8 cellular contexts compared by ENCODE assay signal in genomic region chr17:4420692-4421131, GRCh38. TPM values are rescaled to one million over a fixed set of nuclear protein-coding genes. Genes with fewer than 3 reads are reported as not detected.
DNase-seq lines count a peak whose midpoint lies in the region; ATAC-seq, FAIRE-seq and TF ChIP-seq lines count a peak whose summit lies in the region.

No MANE protein-coding gene starts in this region.

- H3K27me3 Mint-ChIP-seq in WTC11 (ENCODE audit: low read depth) = peaks cover 2% of the 10 kb centered on the region; the same call in 1 of the 2 replicates

- H3K27me3 ChIP-seq in AG04450 (ENCODE audit: control insufficient read depth, insufficient read depth, low read length) (no peaks in the 10 kb centered on the region), keratinocyte (ENCODE audit: control insufficient read depth, extremely low read depth, insufficient read depth, low read length) (no peaks in the 10 kb centered on the region)

- H3K4me3 ChIP-seq in AG04450 (ENCODE audit: low read depth, low read length) (no peak overlapping the region), keratinocyte (ENCODE audit: control insufficient read depth in 2 of 3, extremely low read depth in 1 of 3, insufficient read depth in 2 of 3, low read depth in 1 of 3, low read length in 3 of 3) (no peak overlapping the region)

- TF ChIP-seq CTCF in AG04450 (IDR thresholded peaks at IDR 0.05; ENCODE audit: low read depth, low read length) (peak; percentile 85), WTC11 (IDR thresholded peaks at IDR 0.05) (peak; percentile 77), keratinocyte (optimal IDR thresholded peaks at IDR 0.05 in 1 of 3, IDR thresholded peaks at IDR 0.05 in 1 of 3, conservative IDR thresholded peaks at IDR 0.05 in 1 of 3; ENCODE audit: extremely low read depth in 1 of 3, insufficient read depth in 2 of 3, low read length in 3 of 3) (peak; percentile 85 to 97 (median 96))

- ATAC-seq in WTC11 (peak; percentile 95), GM21717 (IDR thresholded peaks at IDR 0.05; ENCODE audit: unreplicated experiment) (no peak)

- H3K4me3 Mint-ChIP-seq in WTC11 = no peak overlapping the region

- H3K36me3 Mint-ChIP-seq in WTC11 = no peaks in the 10 kb centered on the region

- H3K9me3 Mint-ChIP-seq in WTC11 = no peaks in the 10 kb centered on the region

- H3K9ac ChIP-seq in keratinocyte (ENCODE audit: control insufficient read depth, extremely low read depth, insufficient read depth, low read length) = no peak overlapping the region

- FAIRE-seq in GM18507 (lab: Jason Lieb, UNC) (peak; percentile 97), keratinocyte (lab: Jason Lieb, UNC) (peak; percentile 100)

- H3K4me1 Mint-ChIP-seq in WTC11 = no peaks in the 10 kb centered on the region

- POLR2A ChIA-PET in AG04450 (lab: Yijun Ruan, JAX) = no interaction called here
- POLR2A ChIA-PET in WTC11 (lab: Charles Lee) = interaction anchor here (0.6 kb wide), 1 partner anchor 383 kb away, joined by 3 read pairs; no protein-coding TSS in a partner anchor

- no peaks in the 10 kb centered on the region for H3K9me1 ChIP-seq in keratinocyte (ENCODE audit: control insufficient read depth, extremely low read depth, insufficient read depth, low read length)

- peak overlapping the region; percentile 51 for H3K4me2 ChIP-seq in keratinocyte (ENCODE audit: control insufficient read depth, extremely low read depth, insufficient read depth, low read depth, low read length)

- H3K27ac ChIP-seq in AG04450 (ENCODE audit: low read depth, low read length) (no peak overlapping the region), caudate nucleus (ENCODE audit: low read depth, low read length) (no peak overlapping the region), keratinocyte (ENCODE audit: control insufficient read depth, insufficient read depth, low read length) (no peak overlapping the region)

- peak overlapping the region; percentile 28 for H2AFZ ChIP-seq in keratinocyte (ENCODE audit: control insufficient read depth, low read length)

- no peaks in the 10 kb centered on the region for H3K4me1 ChIP-seq in keratinocyte (ENCODE audit: control insufficient read depth, extremely low read depth, insufficient read depth, low read length)

- no peaks in the 10 kb centered on the region for H4K20me1 ChIP-seq in keratinocyte (ENCODE audit: control insufficient read depth, extremely low read depth, insufficient read depth, low read length)

- H3K9me3 ChIP-seq in AG04450 (ENCODE audit: control insufficient read depth, insufficient read depth, low read length) = no peaks in the 10 kb centered on the region
- H3K9me3 ChIP-seq in keratinocyte (ENCODE audit: control insufficient read depth, low read depth, low read length) = no peaks in the 10 kb centered on the region

- H3K79me2 ChIP-seq in keratinocyte (ENCODE audit: control insufficient read depth, insufficient read depth, low read length) = no peaks in the 10 kb centered on the region

- DNase-seq in AG04450 (ENCODE audit: low read depth, low spot score) (peak; percentile 36), GM18507 (ENCODE audit: extremely low spot score, insufficient read length, low read depth) (no peak), NCI-H2196 (lab: John Stamatoyannopoulos, UW; ENCODE audit: unreplicated experiment) (peak; percentile 62), WTC11 (ENCODE audit: low spot score) (peak; percentile 61), caudate nucleus (lab: John Stamatoyannopoulos, UW) (peak in 51 of 61 donors; percentile 1 to 84 (median 32)), keratinocyte (ENCODE audit: low read depth, low spot score) (no peak)
- DNase-seq in stimulated activated CD4-positive, alpha-beta T cell treated with anti-CD3 and anti-CD28 coated beads, Interleukin-1b, Interleukin-23, amount 100 ng/mL, for 48 hours = peak; percentile 66

- CTCF ChIA-PET in AG04450 (lab: Charles Lee) = interaction anchor here (0.6 to 2.1 kb wide), 30 partner anchors 9 to 483 kb away, joined by 3 to 20 read pairs (median 4); partner anchors contain the start of genes CHRNE and MYBBP1A
- CTCF ChIA-PET in WTC11 (lab: Charles Lee) = interaction anchor here (0.6 to 4.2 kb wide), 54 partner anchors 8 to 435 kb away, joined by 3 to 57 read pairs (median 4); partner anchors contain the start of genes SPNS2 and SPNS3

- no peaks in the 10 kb centered on the region for H3K36me3 ChIP-seq in keratinocyte (ENCODE audit: control insufficient read depth in 2 of 2, extremely low read depth in 1 of 2, insufficient read depth in 2 of 2, low read length in 2 of 2)

- H3K27ac Mint-ChIP-seq in WTC11 = no peak overlapping the region

- dilution Hi-C loops in keratinocyte (cut with MboI; ENCODE audit: extremely low pct_ligation_motif_present, low sequenced_read_pairs) = loop anchor here (25.0 kb wide), 1 partner anchor 108 kb away; no protein-coding TSS in a partner anchor

TF ChIP-seq in WTC11, 78 proteins besides CTCF, POLR2A, EP300 and RAD21:
- TF ChIP-seq, protein P1, sequence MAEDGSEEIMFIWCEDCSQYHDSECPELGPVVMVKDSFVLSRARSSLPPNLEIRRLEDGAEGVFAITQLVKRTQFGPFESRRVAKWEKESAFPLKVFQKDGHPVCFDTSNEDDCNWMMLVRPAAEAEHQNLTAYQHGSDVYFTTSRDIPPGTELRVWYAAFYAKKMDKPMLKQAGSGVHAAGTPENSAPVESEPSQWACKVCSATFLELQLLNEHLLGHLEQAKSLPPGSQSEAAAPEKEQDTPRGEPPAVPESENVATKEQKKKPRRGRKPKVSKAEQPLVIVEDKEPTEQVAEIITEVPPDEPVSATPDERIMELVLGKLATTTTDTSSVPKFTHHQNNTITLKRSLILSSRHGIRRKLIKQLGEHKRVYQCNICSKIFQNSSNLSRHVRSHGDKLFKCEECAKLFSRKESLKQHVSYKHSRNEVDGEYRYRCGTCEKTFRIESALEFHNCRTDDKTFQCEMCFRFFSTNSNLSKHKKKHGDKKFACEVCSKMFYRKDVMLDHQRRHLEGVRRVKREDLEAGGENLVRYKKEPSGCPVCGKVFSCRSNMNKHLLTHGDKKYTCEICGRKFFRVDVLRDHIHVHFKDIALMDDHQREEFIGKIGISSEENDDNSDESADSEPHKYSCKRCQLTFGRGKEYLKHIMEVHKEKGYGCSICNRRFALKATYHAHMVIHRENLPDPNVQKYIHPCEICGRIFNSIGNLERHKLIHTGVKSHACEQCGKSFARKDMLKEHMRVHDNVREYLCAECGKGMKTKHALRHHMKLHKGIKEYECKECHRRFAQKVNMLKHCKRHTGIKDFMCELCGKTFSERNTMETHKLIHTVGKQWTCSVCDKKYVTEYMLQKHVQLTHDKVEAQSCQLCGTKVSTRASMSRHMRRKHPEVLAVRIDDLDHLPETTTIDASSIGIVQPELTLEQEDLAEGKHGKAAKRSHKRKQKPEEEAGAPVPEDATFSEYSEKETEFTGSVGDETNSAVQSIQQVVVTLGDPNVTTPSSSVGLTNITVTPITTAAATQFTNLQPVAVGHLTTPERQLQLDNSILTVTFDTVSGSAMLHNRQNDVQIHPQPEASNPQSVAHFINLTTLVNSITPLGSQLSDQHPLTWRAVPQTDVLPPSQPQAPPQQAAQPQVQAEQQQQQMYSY (CRISPR knock-in tag; IDR thresholded peaks at IDR 0.05) = peak; percentile 86
- no peak for TF ChIP-seq GRHL2 (CRISPR knock-in tag; IDR thresholded peaks at IDR 0.05; ENCODE audit: insufficient replicate concordance, severe bottlenecking)
- TF ChIP-seq, protein P2, sequence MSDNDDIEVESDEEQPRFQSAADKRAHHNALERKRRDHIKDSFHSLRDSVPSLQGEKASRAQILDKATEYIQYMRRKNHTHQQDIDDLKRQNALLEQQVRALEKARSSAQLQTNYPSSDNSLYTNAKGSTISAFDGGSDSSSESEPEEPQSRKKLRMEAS (CRISPR knock-in tag; IDR thresholded peaks at IDR 0.05) = peak; percentile 40; the same call in 1 of the 2 replicates

RNA-seq across cellular contexts. Expression of gene SPNS3, which starts 13.0 kb away (rescaled TPM):
- polyA plus RNA-seq in AG04450 (2011; rRNA removed) (not detected in 2 replicates), keratinocyte (not detected in 3 replicates)
- not detected in 2 replicates for polyA minus RNA-seq in AG04450 (2011; rRNA and poly(A)+ RNA removed)
- total RNA-seq in WTC11 (2021) = not detected in 3 replicates
- not detected for polyA plus RNA-seq in keratinocyte (2011; ENCODE audit: low read depth)
- polyA plus RNA-seq in keratinocyte (2011; cell fraction: cytosol; rRNA removed) = not detected in 2 replicates
- not detected in 2 replicates for polyA plus RNA-seq in keratinocyte (2011; cell fraction: nucleus; rRNA removed)
- not detected in 2 replicates for polyA plus RNA-seq in keratinocyte (2012; ENCODE audit: low replicate concordance)
- not detected in 3 replicates for polyA minus RNA-seq in keratinocyte
- not detected for polyA minus RNA-seq in keratinocyte (2011; cell fraction: cytosol; rRNA and poly(A)+ RNA removed)
- not detected in 2 replicates for polyA minus RNA-seq in keratinocyte (2011; cell fraction: nucleus; rRNA and poly(A)+ RNA removed)

RNA-seq across cellular contexts. Expression of gene UBE2G1, which starts 54.2 kb away (rescaled TPM):
- polyA plus RNA-seq in AG04450 (2011; rRNA removed) = 38.7 and 51.5 TPM in 2 replicates
- polyA minus RNA-seq in AG04450 (2011; rRNA and poly(A)+ RNA removed) = 19.8 and 32.1 TPM in 2 replicates
- 177 to 201 TPM (median 198 TPM) in 3 replicates for total RNA-seq in WTC11 (2021)
- polyA plus RNA-seq in keratinocyte = 52.1 to 86.2 TPM (median 60.1 TPM) in 3 replicates
- polyA plus RNA-seq in keratinocyte (2011; ENCODE audit: low read depth) = 36.2 TPM
- 53.0 and 109 TPM in 2 replicates for polyA plus RNA-seq in keratinocyte (2011; cell fraction: cytosol; rRNA removed)
- polyA plus RNA-seq in keratinocyte (2011; cell fraction: nucleus; rRNA removed) = 56.5 and 67.3 TPM in 2 replicates
- polyA plus RNA-seq in keratinocyte (2012; ENCODE audit: low replicate concordance) = 63.6 and 74.0 TPM in 2 replicates
- 19.1 to 49.6 TPM (median 30.4 TPM) in 3 replicates for polyA minus RNA-seq in keratinocyte
- polyA minus RNA-seq in keratinocyte (2011; cell fraction: cytosol; rRNA and poly(A)+ RNA removed) = 77.9 TPM
- 51.2 and 60.7 TPM in 2 replicates for polyA minus RNA-seq in keratinocyte (2011; cell fraction: nucleus; rRNA and poly(A)+ RNA removed)

Comparison
In these comparisons a context has a peak if more than half of its experiments do, and no peak if none do; other contexts are left out.
1. DNase-seq: peak in AG04450 (single experiment), NCI-H2196 (single experiment), WTC11 (single experiment), caudate nucleus (51 of 61) and stimulated activated CD4-positive, alpha-beta T cell treated with anti-CD3 and anti-CD28 coated beads, Interleukin-1b, Interleukin-23, amount 100 ng/mL, for 48 hours (single experiment); none in GM18507 (single experiment) and keratinocyte (single experiment).
2. Peak in every context shown above with its lines, with median percentiles within 50 percentile points of each other: CTCF ChIP-seq.